ENCODE assay signal across 21 cellular contexts in genomic region chr5:33261305-33261704, GRCh38.
DNase-seq lines count a peak whose midpoint lies in the region; ATAC-seq, FAIRE-seq and TF ChIP-seq lines count a peak whose summit lies in the region.
"Had no signal": no experiment of that assay in that cellular context is flagged by ENCODE, and none has a peak within 500 bp of the region (broad histone marks: within the 10 kb centered on the region; RNA-seq: fewer than 3 reads in every experiment).

No MANE protein-coding gene starts in this region.

- H3K79me2 ChIP-seq in astrocyte (ENCODE audit: insufficient read depth, low read length) = no peaks in the 10 kb centered on the region

- H3K4me3 Mint-ChIP-seq in HFFc6 (peak overlapping the region; percentile 32), astrocyte (ENCODE audit: unreplicated experiment) (no peak overlapping the region)
- H3K4me3 Mint-ChIP-seq: activated naive CD8-positive, alpha-beta T cell treated with anti-CD3 and anti-CD28 coated beads for 36 hours; neural crest cell had no signal

- H3K4me1 Mint-ChIP-seq in HFFc6 (ENCODE audit: low read depth) (peaks cover 58% of the 10 kb centered on the region), astrocyte (ENCODE audit: low read depth, unreplicated experiment) (peaks cover 24% of the 10 kb centered on the region)
- H3K4me1 Mint-ChIP-seq: activated naive CD8-positive, alpha-beta T cell treated with anti-CD3 and anti-CD28 coated beads for 36 hours; neural crest cell had no signal

- CTCF ChIA-PET in A549 (lab: Yijun Ruan, JAX) = interaction anchor here (0.7 kb wide), 1 partner anchor 621 kb away, joined by 4 read pairs; no protein-coding TSS in a partner anchor

- 79% methylated on average over 2 of the region's 2 CpGs for WGBS in A549 (ENCODE audit: missing lambda C conversion rate)

- H3K36me3 Mint-ChIP-seq in HFFc6 (ENCODE audit: low read depth) (peaks cover 35% of the 10 kb centered on the region), astrocyte (ENCODE audit: low read depth, unreplicated experiment) (no peaks in the 10 kb centered on the region)

- peak overlapping the region; percentile 25 for H3K9ac ChIP-seq in astrocyte (ENCODE audit: low read length)

- TF ChIP-seq RAD21 in A549 (conservative IDR thresholded peaks at IDR 0.05 in 1 of 2, IDR thresholded peaks at IDR 0.05 in 1 of 2) = no peak

- H3K27ac ChIP-seq in A549 = no peak overlapping the region
- H3K27ac ChIP-seq in astrocyte (ENCODE audit: low read depth, low read length) = peak overlapping the region; percentile 76
- H3K27ac ChIP-seq: epithelial cell of prostate, right lobe of liver, upper lobe of right lung had no signal

- no peak for TF ChIP-seq CTCF in A549 (IDR thresholded peaks at IDR 0.05)
- TF ChIP-seq CTCF in HFFc6 (IDR thresholded peaks at IDR 0.05) = no peak
- no peak for TF ChIP-seq CTCF in astrocyte (IDR thresholded peaks at IDR 0.05; ENCODE audit: insufficient read depth, low read depth, low read length)
- TF ChIP-seq CTCF in foreskin fibroblast (IDR thresholded peaks at IDR 0.05; ENCODE audit: low read depth, low read length) = no peak

- no peak for FAIRE-seq in A549 (lab: Jason Lieb, UNC)
- FAIRE-seq in astrocyte (lab: Jason Lieb, UNC) = peak; percentile 95

- H3K4me2 ChIP-seq in A549 = no peak overlapping the region
- H3K4me2 ChIP-seq in astrocyte (ENCODE audit: low read length) = peak overlapping the region; percentile 32

- POLR2A ChIA-PET in A549 (lab: Yijun Ruan, JAX) = no interaction called here

- no peaks in the 10 kb centered on the region for H3K36me3 ChIP-seq in astrocyte (ENCODE audit: insufficient read depth, low read length)
- H3K36me3 ChIP-seq: HAP-1, right lobe of liver, upper lobe of right lung had no signal

- ATAC-seq in A549 = no peak
- ATAC-seq in HG03439 (IDR thresholded peaks at IDR 0.05; ENCODE audit: unreplicated experiment) = no peak
- ATAC-seq: right lobe of liver, upper lobe of right lung had no signal

- H3K27me3 Mint-ChIP-seq in HFFc6 (ENCODE audit: insufficient read depth) (no peaks in the 10 kb centered on the region), astrocyte (ENCODE audit: low read depth, unreplicated experiment) (no peaks in the 10 kb centered on the region)
- H3K27me3 Mint-ChIP-seq: activated naive CD8-positive, alpha-beta T cell treated with anti-CD3 and anti-CD28 coated beads for 36 hours had no signal

- peak overlapping the region; percentile 75 for H3K27ac Mint-ChIP-seq in HFFc6
- peak overlapping the region; percentile 88 for H3K27ac Mint-ChIP-seq in astrocyte (ENCODE audit: unreplicated experiment)
- H3K27ac Mint-ChIP-seq: activated naive CD8-positive, alpha-beta T cell treated with anti-CD3 and anti-CD28 coated beads for 36 hours had no signal

- 0 out of 3 replicates have a peak, but pooled peaks cover 6% of the 10 kb centered on the region for H3K9me3 ChIP-seq in A549
- no peaks in the 10 kb centered on the region for H3K9me3 ChIP-seq in astrocyte (ENCODE audit: insufficient read depth, low read depth, low read length)
- H3K9me3 ChIP-seq: HAP-1, upper lobe of right lung had no signal

- no peak overlapping the region for H3K4me3 ChIP-seq in A549
- H3K4me3 ChIP-seq in astrocyte (ENCODE audit: insufficient read depth, low read depth, low read length) = no peak overlapping the region
- H3K4me3 ChIP-seq in foreskin fibroblast (ENCODE audit: low read depth in 1 of 2, low read length in 2 of 2) = no peak overlapping the region
- H3K4me3 ChIP-seq: HAP-1, right lobe of liver, upper lobe of right lung had no signal

- H3K9me3 Mint-ChIP-seq in HFFc6 (peaks cover 29% of the 10 kb centered on the region), astrocyte (ENCODE audit: unreplicated experiment) (no peaks in the 10 kb centered on the region)

- no peak for TF ChIP-seq EP300 in A549 (IDR thresholded peaks at IDR 0.05)

- no peak for TF ChIP-seq POLR2A in A549 (IDR thresholded peaks at IDR 0.05; ENCODE audit: low read length)

- H3K27me3 ChIP-seq in astrocyte (ENCODE audit: insufficient read depth, low read length) = no peaks in the 10 kb centered on the region
- H3K27me3 ChIP-seq: right lobe of liver, upper lobe of right lung had no signal

- H3K4me1 ChIP-seq in A549 = 0 out of 3 replicates have a peak, but pooled peaks cover 8% of the 10 kb centered on the region
- H3K4me1 ChIP-seq in astrocyte (ENCODE audit: insufficient read depth, low read length) = peaks cover 30% of the 10 kb centered on the region
- H3K4me1 ChIP-seq: HAP-1, right lobe of liver, upper lobe of right lung had no signal

- H4K20me1 ChIP-seq in astrocyte (ENCODE audit: insufficient read depth, low read length) = no peaks in the 10 kb centered on the region

- no peak overlapping the region for H2AFZ ChIP-seq in astrocyte (ENCODE audit: low read depth, low read length)

- no peak for DNase-seq in A549 (ENCODE audit: low read depth in 1 of 2, low spot score in 1 of 2)
- DNase-seq in HFFc6 = peak; percentile 33
- DNase-seq in astrocyte (ENCODE audit: low read depth) = peak; percentile 78
- DNase-seq in foreskin fibroblast = peak; percentile 63 to 79
- DNase-seq in activated CD4-positive, alpha-beta T cell treated with anti-CD3 and anti-CD28 coated beads, Interleukin-2, amount 50 U/mL, for 1 hour = no peak
- DNase-seq in SIG-M5 (lab: John Stamatoyannopoulos, UW) = no peak
- no peak for DNase-seq in CD1c-positive myeloid dendritic cell (ENCODE audit: extremely low spot score)
- DNase-seq: ACHN; activated CD4-positive, CD25-positive, alpha-beta regulatory T cell treated with anti-CD3 and anti-CD28 coated beads, Interleukin-2, amount 50 U/mL, for 72 hours; activated naive CD8-positive, alpha-beta T cell treated with anti-CD3 and anti-CD28 coated beads for 36 hours; Karpas-422; NCI-H1694; NCI-H510A; right lobe of liver; stimulated activated CD4-positive, alpha-beta T cell treated with anti-CD3 and anti-CD28 coated beads, Interleukin-4, amount 100 ng/mL, for 24 hours; T-helper 1 cell; upper lobe of right lung had no signal

TF ChIP-seq in A549, 52 proteins besides CTCF, POLR2A, EP300 and RAD21:
- no peak for TF ChIP-seq FOSL2 (IDR thresholded peaks at IDR 0.05)
- TF ChIP-seq FOSL2 (CRISPR knock-in tag; IDR thresholded peaks at IDR 0.05) = peak; percentile 34; the same call in 1 of the 2 replicates
- no peak for TF ChIP-seq USF2 (IDR thresholded peaks at IDR 0.05)

Comparison
In these comparisons a context has a peak if more than half of its experiments do, and no peak if none do; other contexts are left out.
1. DNase-seq: peak in HFFc6 (single experiment), astrocyte (single experiment) and foreskin fibroblast (2 of 2); none in A549 (0 of 2), activated CD4-positive, alpha-beta T cell treated with anti-CD3 and anti-CD28 coated beads, Interleukin-2, amount 50 U/mL, for 1 hour (single experiment), SIG-M5 (single experiment) and CD1c-positive myeloid dendritic cell (single experiment).